13 cellular contexts compared by ENCODE assay signal in the genomic region with DNA sequence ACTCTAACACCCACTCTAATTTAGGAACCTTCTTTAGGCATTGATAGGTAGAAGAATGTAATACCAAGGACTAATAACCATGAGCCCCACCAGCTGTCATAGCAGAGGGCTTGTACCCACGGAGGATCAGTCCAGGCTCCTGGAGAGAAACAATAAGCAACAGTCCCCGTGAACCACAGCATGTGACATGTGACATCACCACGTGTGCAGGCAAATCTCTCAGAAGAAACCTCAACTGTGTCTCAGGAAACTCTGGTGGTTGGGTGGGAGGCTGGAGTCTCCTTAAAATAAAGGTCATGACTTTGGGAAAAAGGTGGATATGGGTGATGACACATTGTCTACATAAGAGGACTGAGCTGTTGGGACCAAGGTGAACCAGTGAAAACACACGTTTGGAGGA.
DNase-seq lines count a peak whose midpoint lies in the region; ATAC-seq and TF ChIP-seq lines count a peak whose summit lies in the region.
"Had no signal": no experiment of that assay in that cellular context is flagged by ENCODE, and none has a peak within 500 bp of the region (broad histone marks: within the 10 kb centered on the region; RNA-seq: fewer than 3 reads in every experiment).

No MANE protein-coding gene starts in this region.

- H3K36me3 Mint-ChIP-seq in progenitor cell of endocrine pancreas (ENCODE audit: insufficient read depth), result peaks cover 22% of the 10 kb centered on the region
- H3K36me3 Mint-ChIP-seq: CD8-positive, alpha-beta memory T cell had no signal

- WGBS in smooth muscle cell (ENCODE audit: low lambda C conversion rate), result 90% methylated on average over 4 of the region's 4 CpGs

- in situ Hi-C loops in Panc1 (cut with HindIII; ENCODE audit: low pct_unique_long_range_greater_than_20kb, low sequenced_read_pairs), result no loop called here

- no peak overlapping the region for H2AFZ ChIP-seq in smooth muscle cell (ENCODE audit: low read depth)
- H2AFZ ChIP-seq: GM23338 had no signal

- H3K4me1 ChIP-seq in Panc1 (ENCODE audit: control insufficient read depth, insufficient read depth, low read length) (no peaks in the 10 kb centered on the region), smooth muscle cell (ENCODE audit: low read depth) (no peaks in the 10 kb centered on the region)
- H3K4me1 ChIP-seq: A549, Caco-2 had no signal

- no peak overlapping the region for H3K4me3 ChIP-seq in Panc1 (ENCODE audit: low read depth in 2 of 2, low read length in 2 of 2)
- H3K4me3 ChIP-seq in coronary artery, result no peak overlapping the region
- no peak overlapping the region for H3K4me3 ChIP-seq in smooth muscle cell
- H3K4me3 ChIP-seq: A549, GM23338 had no signal

- no peaks in the 10 kb centered on the region for H3F3A ChIP-seq in smooth muscle cell (ENCODE audit: low read depth)

- no peaks in the 10 kb centered on the region for H4K20me1 ChIP-seq in smooth muscle cell (ENCODE audit: low read depth)

- H3K79me2 ChIP-seq in smooth muscle cell (ENCODE audit: low read depth), result no peaks in the 10 kb centered on the region

- H3K27me3 ChIP-seq in Panc1 (ENCODE audit: control insufficient read depth, insufficient read depth, low read length), result no peaks in the 10 kb centered on the region
- H3K27me3 ChIP-seq in smooth muscle cell (ENCODE audit: low read depth), result no peaks in the 10 kb centered on the region

- POLR2A ChIA-PET in Panc1 (lab: Charles Lee), result no interaction called here

- H3K4me3 Mint-ChIP-seq in progenitor cell of endocrine pancreas (ENCODE audit: low read depth), result no peak overlapping the region
- H3K4me3 Mint-ChIP-seq: CD8-positive, alpha-beta memory T cell; GM23338; H9 had no signal

- H3K36me3 ChIP-seq in Panc1 (ENCODE audit: control insufficient read depth, insufficient read depth, low read length) (no peaks in the 10 kb centered on the region), smooth muscle cell (ENCODE audit: low read depth) (no peaks in the 10 kb centered on the region)

- peaks cover 21% of the 10 kb centered on the region for H3K4me1 Mint-ChIP-seq in progenitor cell of endocrine pancreas (ENCODE audit: low read depth)
- H3K4me1 Mint-ChIP-seq: CD8-positive, alpha-beta memory T cell had no signal

- no peak overlapping the region for H3K9ac ChIP-seq in smooth muscle cell (ENCODE audit: low read depth)

- CTCF ChIA-PET in Panc1 (lab: Charles Lee), result no interaction called here

- peaks cover 6% of the 10 kb centered on the region for H3K9me3 Mint-ChIP-seq in progenitor cell of endocrine pancreas (ENCODE audit: low read depth)
- H3K9me3 Mint-ChIP-seq: CD8-positive, alpha-beta memory T cell; GM23338; H9 had no signal

- H3K27ac Mint-ChIP-seq in progenitor cell of endocrine pancreas, result peak overlapping the region; percentile 41
- H3K27ac Mint-ChIP-seq: CD8-positive, alpha-beta memory T cell; GM23338; H9 had no signal

- no peak overlapping the region for H3K27ac ChIP-seq in Panc1 (ENCODE audit: low read length)
- H3K27ac ChIP-seq in coronary artery, result no peak overlapping the region
- H3K27ac ChIP-seq in smooth muscle cell (ENCODE audit: low read depth), result no peak overlapping the region
- H3K27ac ChIP-seq: A549 had no signal

- BruUV-seq in Panc1 (replicated peaks; lab: Mats Ljungman, UMichigan), result TSS peak; percentile 34

- H3K4me2 ChIP-seq in smooth muscle cell, result no peak overlapping the region
- H3K4me2 ChIP-seq: A549, GM23338 had no signal

- no peaks in the 10 kb centered on the region for H3K27me3 Mint-ChIP-seq in progenitor cell of endocrine pancreas

- intact Hi-C loops in Panc1 (cut with micrococcal nuclease; ENCODE audit: unreplicated experiment), result no loop called here

- no peak for ATAC-seq in Panc1
- no peak for ATAC-seq in HG03378 (IDR thresholded peaks at IDR 0.05; ENCODE audit: unreplicated experiment)
- ATAC-seq in HG03460 (IDR thresholded peaks at IDR 0.05; ENCODE audit: unreplicated experiment), result no peak
- ATAC-seq: A549, GM23338 had no signal

- H3K9me3 ChIP-seq in Panc1 (ENCODE audit: control insufficient read depth, insufficient read depth, low read depth, low read length) (no peaks in the 10 kb centered on the region), smooth muscle cell (replicated peaks; ENCODE audit: low read depth) (no peaks in the 10 kb centered on the region)
- H3K9me3 ChIP-seq: A549, Caco-2 had no signal

- DNase-seq in Panc1 (ENCODE audit: low read depth, low spot score), result no peak
- peak; percentile 5 for DNase-seq in coronary artery (ENCODE audit: low spot score)
- DNase-seq in progenitor cell of endocrine pancreas (ENCODE audit: low spot score, unreplicated experiment), result no peak
- no peak for DNase-seq in smooth muscle cell (lab: John Stamatoyannopoulos, UW; ENCODE audit: unreplicated experiment)
- DNase-seq: Caco-2; CD8-positive, alpha-beta memory T cell; DND-41; GDM1; H9 had no signal

- TF ChIP-seq CTCF in Panc1 (IDR thresholded peaks at IDR 0.05) (no peak), coronary artery (IDR thresholded peaks at IDR 0.05) (no peak), progenitor cell of endocrine pancreas (IDR thresholded peaks at IDR 0.05; ENCODE audit: unreplicated experiment) (no peak), smooth muscle cell (IDR thresholded peaks at IDR 0.05; ENCODE audit: borderline replicate concordance, insufficient read depth, poor library complexity, severe bottlenecking) (no peak)
